Comparison of ENCODE assay signal across 9 cellular contexts in genomic region chr14:105064721-105065143, GRCh38. TPM values are rescaled to one million over a fixed set of nuclear protein-coding genes. Genes with fewer than 3 reads are reported as not detected.
A peak's percentile ranks its signal among the peaks of the same experiment; 100 is the strongest.
DNase-seq lines count a peak whose midpoint lies in the region; ATAC-seq, FAIRE-seq and TF ChIP-seq lines count a peak whose summit lies in the region.
"Had no signal": no experiment of that assay in that cellular context is flagged by ENCODE, and none has a peak within 500 bp of the region (broad histone marks: within the 10 kb centered on the region; RNA-seq: fewer than 3 reads in every experiment).

No MANE protein-coding gene starts in this region.

- no peaks in the 10 kb centered on the region for H4K20me1 ChIP-seq in DOHH2 (ENCODE audit: control insufficient read depth, insufficient read depth, low read depth, low read length)

- H3K9me3 ChIP-seq in DOHH2 (ENCODE audit: control insufficient read depth, insufficient read depth, low read length) (no peaks in the 10 kb centered on the region), duodenal mucosa (ENCODE audit: control insufficient read depth in 1 of 2, low read length in 2 of 2) (no peaks in the 10 kb centered on the region), neutrophil (no peaks in the 10 kb centered on the region)
- H3K9me3 ChIP-seq: SJCRH30 had no signal

- DNase-seq in NOMO-1 treated with dmso at 0.1 percent for 144 hours (lab: John Stamatoyannopoulos, UW; ENCODE audit: unreplicated experiment) (peak; percentile 82), urothelium cell line (ENCODE audit: low spot score) (no peak), NCI-H187 (lab: John Stamatoyannopoulos, UW) (no peak), HT-29 (ENCODE audit: low spot score) (no peak)
- DNase-seq: SJCRH30 had no signal

- peaks cover 71% of the 10 kb centered on the region for H3K4me1 ChIP-seq in DOHH2 (ENCODE audit: control insufficient read depth, low read length)
- peaks cover 3 to 39% of the 10 kb centered on the region in 2 donors for H3K4me1 ChIP-seq in duodenal mucosa (ENCODE audit: control insufficient read depth in 1 of 2, insufficient read depth in 2 of 2, low read length in 2 of 2)
- peaks cover 95 to 96% of the 10 kb centered on the region in 2 experiments for H3K4me1 ChIP-seq in neutrophil (ENCODE audit: control insufficient read depth in 1 of 2, insufficient read depth in 1 of 2, low read depth in 1 of 2, low read length in 1 of 2)

- FAIRE-seq in urothelium cell line (lab: Jason Lieb, UNC), result no peak

- H3K4me3 ChIP-seq in DOHH2 (ENCODE audit: low read length) (peak overlapping the region; percentile 82), duodenal mucosa (ENCODE audit: low read depth in 1 of 2, low read length in 2 of 2) (peak overlapping the region; percentile 61 to 65), neutrophil (ENCODE audit: low read depth in 1 of 2, low read length in 1 of 2) (peak overlapping the region; percentile 85 to 97)
- H3K4me3 ChIP-seq: SJCRH30 had no signal

- peak overlapping the region; percentile 64 for H3K27ac ChIP-seq in DOHH2 (ENCODE audit: low read depth, low read length)
- H3K27ac ChIP-seq in duodenal mucosa (ENCODE audit: low read depth, low read length), result peak overlapping the region; percentile 56
- peak overlapping the region; percentile 98 for H3K27ac ChIP-seq in neutrophil
- H3K27ac ChIP-seq: SJCRH30 had no signal

- ATAC-seq in HG03095 (IDR thresholded peaks at IDR 0.05; ENCODE audit: unreplicated experiment), result no peak

- no peaks in the 10 kb centered on the region; the same call in 1 of the 2 replicates for H3F3A ChIP-seq in DOHH2 (ENCODE audit: control insufficient read depth, insufficient read depth)

- peaks cover 21% of the 10 kb centered on the region for H3K27me3 ChIP-seq in DOHH2 (ENCODE audit: control insufficient read depth, low read length)
- no peaks in the 10 kb centered on the region for H3K27me3 ChIP-seq in duodenal mucosa (ENCODE audit: control insufficient read depth in 1 of 2, insufficient read depth in 2 of 2, low read length in 2 of 2)
- no peaks in the 10 kb centered on the region for H3K27me3 ChIP-seq in neutrophil
- H3K27me3 ChIP-seq: SJCRH30 had no signal

- peak overlapping the region; percentile 84 for H3K4me2 ChIP-seq in DOHH2 (ENCODE audit: low read length)

- H3K36me3 ChIP-seq in DOHH2 (ENCODE audit: control insufficient read depth, low read length), result no peaks in the 10 kb centered on the region
- no peaks in the 10 kb centered on the region for H3K36me3 ChIP-seq in duodenal mucosa (ENCODE audit: control insufficient read depth in 1 of 2, insufficient read depth in 2 of 2, low read length in 2 of 2)
- no peaks in the 10 kb centered on the region for H3K36me3 ChIP-seq in neutrophil
- H3K36me3 ChIP-seq: SJCRH30 had no signal

- H3K9me2 ChIP-seq in DOHH2 (replicated peaks; ENCODE audit: control insufficient read depth, low read length), result no peaks in the 10 kb centered on the region

- H3K9ac ChIP-seq in duodenal mucosa (ENCODE audit: low read depth in 1 of 2, low read length in 2 of 2), result peak overlapping the region; percentile 54 to 66

- peaks cover 16% of the 10 kb centered on the region for H3K79me2 ChIP-seq in DOHH2 (ENCODE audit: control insufficient read depth, low read length)

- TF ChIP-seq CTCF in DOHH2 (IDR thresholded peaks at IDR 0.05; ENCODE audit: low read depth, low read length, poor library complexity, severe bottlenecking) (no peak), neutrophil (IDR thresholded peaks at IDR 0.05) (no peak)

RNA-seq across cellular contexts. Expression of gene GPR132, which starts 0.5 kb away (rescaled TPM):
- total RNA-seq in HT-29 (2014; rRNA removed; shearing (Covaris generic)), result not detected in 2 replicates

RNA-seq across cellular contexts. Expression of gene CDCA4, which starts 43.8 kb away (rescaled TPM):
- 45.4 and 45.7 TPM in 2 replicates for total RNA-seq in HT-29 (2014; rRNA removed; shearing (Covaris generic))
